ENCODE assay signal across 22 cellular contexts in genomic region chr12:113837528-113838296, GRCh38.
DNase-seq lines count a peak whose midpoint lies in the region; ATAC-seq and TF ChIP-seq lines count a peak whose summit lies in the region.
"Had no signal": no experiment of that assay in that cellular context is flagged by ENCODE, and none has a peak within 500 bp of the region (broad histone marks: within the 10 kb centered on the region; RNA-seq: fewer than 3 reads in every experiment).

No MANE protein-coding gene starts in this region.

- no peak overlapping the region for H2BK120ac ChIP-seq in IMR-90 (ENCODE audit: low read depth, low read length)

- no peak overlapping the region for H2AK5ac ChIP-seq in IMR-90 (ENCODE audit: low read depth, low read length)

- no peaks in the 10 kb centered on the region for H3K36me3 Mint-ChIP-seq in nephron progenitor cell (ENCODE audit: low read depth)

- no peak overlapping the region for H3K56ac ChIP-seq in IMR-90 (ENCODE audit: extremely low read depth, insufficient read depth, low read length)

- no peak overlapping the region for H3K27ac Mint-ChIP-seq in nephron progenitor cell
- H3K27ac Mint-ChIP-seq: activated naive CD8-positive, alpha-beta T cell; B cell; immature natural killer cell had no signal

- no peak overlapping the region for H3K4ac ChIP-seq in IMR-90 (ENCODE audit: low read depth, low read length)

- H3K9me3 ChIP-seq in BLaER1 (no peaks in the 10 kb centered on the region), IMR-90 (ENCODE audit: control insufficient read depth, insufficient read depth, low read length) (no peaks in the 10 kb centered on the region)
- H3K9me3 ChIP-seq: esophagus squamous epithelium, heart right ventricle, suprapubic skin had no signal

- H2AK9ac ChIP-seq in IMR-90 (replicated peaks; ENCODE audit: low read depth, low read length, poor library complexity), result no peak overlapping the region

- no peak overlapping the region for H4K91ac ChIP-seq in IMR-90 (ENCODE audit: insufficient read depth, low read depth, low read length)

- no peak for TF ChIP-seq POLR2A in IMR-90 (IDR thresholded peaks at IDR 0.05; ENCODE audit: low read depth, low read length)

- no peak overlapping the region for H2BK5ac ChIP-seq in IMR-90 (ENCODE audit: low read depth, low read length, poor library complexity, severe bottlenecking)

- 94% methylated on average over 8 of the region's 15 CpGs; no CpG with 5 or more reads in 1 of the 2 experiments for WGBS in IMR-90 (ENCODE audit: extremely low coverage in 2 of 2, insufficient read length in 1 of 2), 2 experiments

- CTCF ChIA-PET in IMR-90 (lab: Yijun Ruan, JAX), result interaction anchor here (0.8 to 1.0 kb wide), 2 partner anchors 14 to 37 kb away, joined by 3 to 4 read pairs; no protein-coding TSS in a partner anchor

- H3K36me3 ChIP-seq in BLaER1 (no peaks in the 10 kb centered on the region), IMR-90 (ENCODE audit: control insufficient read depth, insufficient read depth, low read length) (no peaks in the 10 kb centered on the region)

- H3K27ac ChIP-seq in BLaER1 (no peak overlapping the region), IMR-90 (ENCODE audit: insufficient read depth, low read length) (no peak overlapping the region), dorsolateral prefrontal cortex (peak overlapping the region in 1 of 59 donors; percentile 82)
- H3K27ac ChIP-seq: esophagus squamous epithelium, heart right ventricle, parathyroid adenoma, suprapubic skin had no signal

- H2BK15ac ChIP-seq in IMR-90 (ENCODE audit: low read depth, low read length), result no peak overlapping the region

- intact Hi-C loops in IMR-90 (cut with micrococcal nuclease) (loop anchor here (2.0 kb wide), 1 partner anchor 65 kb away; no protein-coding TSS in a partner anchor), dorsolateral prefrontal cortex (cut with DNase I) (no loop called here)

- no peak overlapping the region for H2AFZ ChIP-seq in IMR-90 (replicated peaks; ENCODE audit: low read length, poor library complexity)
- H2AFZ ChIP-seq: parathyroid adenoma had no signal

- TF ChIP-seq RAD21 in IMR-90 (IDR thresholded peaks at IDR 0.05; ENCODE audit: low read length), result no peak; the same call in 1 of the 2 replicates

- H3K23ac ChIP-seq in IMR-90 (ENCODE audit: low read depth, low read length), result no peak overlapping the region

- H3K79me1 ChIP-seq in IMR-90 (ENCODE audit: low read depth in 1 of 2, low read length in 2 of 2), result no peaks in the 10 kb centered on the region

- H2BK20ac ChIP-seq in IMR-90 (ENCODE audit: low read depth, low read length), result no peak overlapping the region

- H3K14ac ChIP-seq in IMR-90 (replicated peaks; ENCODE audit: low read depth, low read length), result no peak overlapping the region

- H3K9ac ChIP-seq in BLaER1, result no peak overlapping the region
- H3K9ac ChIP-seq in IMR-90 (ENCODE audit: low read depth, low read length), result no peak overlapping the region
- H3K9ac ChIP-seq: parathyroid adenoma had no signal

- H4K5ac ChIP-seq in IMR-90 (ENCODE audit: low read depth, low read length), result no peak overlapping the region

- ATAC-seq in IMR-90 (ENCODE audit: low read depth), result peak; percentile 69
- no peak for ATAC-seq in GM19463 (IDR thresholded peaks at IDR 0.05; ENCODE audit: unreplicated experiment)
- ATAC-seq in HG03571 (IDR thresholded peaks at IDR 0.05; ENCODE audit: unreplicated experiment), result no peak
- ATAC-seq in GM21360 (IDR thresholded peaks at IDR 0.05; ENCODE audit: unreplicated experiment), result no peak
- ATAC-seq: activated CD4-positive, CD25-positive, alpha-beta regulatory T cell treated with anti-CD3 and anti-CD28 coated beads, Interleukin-2, amount 50 U/mL, for 24 hours; heart right ventricle; Right ventricle myocardium inferior had no signal

- in situ Hi-C loops in IMR-90 (cut with MboI; ENCODE audit: low sequenced_read_pairs), result no loop called here

- H4K8ac ChIP-seq in IMR-90 (ENCODE audit: low read depth in 2 of 2, low read length in 2 of 2), result no peak overlapping the region

- no peak overlapping the region for H3K4me3 ChIP-seq in BLaER1
- no peak overlapping the region for H3K4me3 ChIP-seq in IMR-90 (ENCODE audit: insufficient read depth, low read depth, low read length)
- no peak overlapping the region for H3K4me3 ChIP-seq in cardiac fibroblast (replicated peaks in 1 of 2; ENCODE audit: low read depth in 2 of 2, low read length in 2 of 2)
- H3K4me3 ChIP-seq in dorsolateral prefrontal cortex, result no peak overlapping the region
- H3K4me3 ChIP-seq: esophagus squamous epithelium, heart right ventricle, smooth muscle cell, suprapubic skin had no signal

- no peak overlapping the region for H3K4me3 Mint-ChIP-seq in nephron progenitor cell
- H3K4me3 Mint-ChIP-seq: activated naive CD8-positive, alpha-beta T cell; B cell; immature natural killer cell had no signal

- no peak overlapping the region for H3K18ac ChIP-seq in IMR-90 (ENCODE audit: low read depth, low read length)

- peaks cover 57% of the 10 kb centered on the region for H3K4me1 Mint-ChIP-seq in nephron progenitor cell
- H3K4me1 Mint-ChIP-seq: immature natural killer cell had no signal

- dilution Hi-C loops in IMR-90 (cut with HindIII; ENCODE audit: low sequenced_read_pairs, unreplicated experiment), result no loop called here

- H4K20me1 ChIP-seq in BLaER1 (no peaks in the 10 kb centered on the region), IMR-90 (ENCODE audit: insufficient read depth, low read length) (no peaks in the 10 kb centered on the region)

- TF ChIP-seq CTCF in IMR-90 (conservative IDR thresholded peaks at IDR 0.05; ENCODE audit: low read depth, low read length) (peak; percentile 20; the same call in 1 of the 2 replicates), cardiac fibroblast (IDR thresholded peaks at IDR 0.05; ENCODE audit: low read depth, low read length) (peak; percentile 27), nephron progenitor cell (IDR thresholded peaks at IDR 0.05) (peak; percentile 16), dorsolateral prefrontal cortex (IDR thresholded peaks at IDR 0.05 in 54 of 56, conservative IDR thresholded peaks at IDR 0.05 in 2 of 56; ENCODE audit: low read depth in 1 of 56, partially characterized antibody in 56 of 56) (no peak)

- no peak for DNase-seq in IMR-90
- DNase-seq in cardiac fibroblast (ENCODE audit: low read depth in 2 of 2), result no peak
- no peak for DNase-seq in nephron progenitor cell
- no peak for DNase-seq in dorsolateral prefrontal cortex
- DNase-seq: activated CD8-positive, alpha-beta memory T cell treated with anti-CD3 and anti-CD28 coated beads for 24 hours; DMS53; esophagus squamous epithelium; heart right ventricle; immature natural killer cell; NCI-H187; NCI-H446 treated with DMSO at 0.1 percent for 48 hours had no signal

- peak overlapping the region; percentile 39 for H3K4me2 ChIP-seq in BLaER1
- no peak overlapping the region for H3K4me2 ChIP-seq in IMR-90 (ENCODE audit: low read depth, low read length)
- H3K4me2 ChIP-seq: smooth muscle cell had no signal

- H3K27me3 Mint-ChIP-seq in nephron progenitor cell (ENCODE audit: low read depth, poor library complexity), result peaks cover 4% of the 10 kb centered on the region
- H3K27me3 Mint-ChIP-seq: activated naive CD8-positive, alpha-beta T cell; B cell had no signal

- no peaks in the 10 kb centered on the region for H3K9me1 ChIP-seq in IMR-90 (ENCODE audit: insufficient read depth, low read length)

- POLR2A ChIA-PET in IMR-90 (lab: Charles Lee; ENCODE audit: unreplicated experiment), result no interaction called here

- H3K9me3 Mint-ChIP-seq in nephron progenitor cell, result no peaks in the 10 kb centered on the region
- H3K9me3 Mint-ChIP-seq: immature natural killer cell had no signal

- BruUV-seq in IMR-90 (replicated peaks; lab: Mats Ljungman, UMichigan), result no TSS peak

- H3K27me3 ChIP-seq in BLaER1 (no peaks in the 10 kb centered on the region), IMR-90 (ENCODE audit: control insufficient read depth, insufficient read depth, low read length) (no peaks in the 10 kb centered on the region), dorsolateral prefrontal cortex (no peaks in the 10 kb centered on the region)
- H3K27me3 ChIP-seq: esophagus squamous epithelium, heart right ventricle, suprapubic skin had no signal

- H3K4me1 ChIP-seq in BLaER1 (peaks cover 30% of the 10 kb centered on the region), IMR-90 (ENCODE audit: control insufficient read depth, insufficient read depth, low read length) (peaks cover 3% of the 10 kb centered on the region; the same call in 1 of the 2 replicates)
- H3K4me1 ChIP-seq: esophagus squamous epithelium, heart right ventricle, parathyroid adenoma, suprapubic skin had no signal

TF ChIP-seq in IMR-90, 13 proteins besides CTCF, POLR2A, EP300 and RAD21:
- TF ChIP-seq MAFK (IDR thresholded peaks at IDR 0.05; ENCODE audit: low read depth, low read length) (no peak), SMC3 (IDR thresholded peaks at IDR 0.05; ENCODE audit: low read depth, low read length) (0 out of 2 replicates have a peak, but pooled peaks have one; percentile 16), CEBPB (IDR thresholded peaks at IDR 0.05; ENCODE audit: low read depth, low read length) (no peak)
TF ChIP-seq in IMR-90: peak in this region for 1.

Comparison
In these comparisons a context has a peak if more than half of its experiments do, and no peak if none do; other contexts are left out.
1. CTCF ChIP-seq: peak in IMR-90 (single experiment), cardiac fibroblast (single experiment) and nephron progenitor cell (single experiment); none in dorsolateral prefrontal cortex (0 of 56).